ENCODE assay signal across 8 cellular contexts in the genomic region with DNA sequence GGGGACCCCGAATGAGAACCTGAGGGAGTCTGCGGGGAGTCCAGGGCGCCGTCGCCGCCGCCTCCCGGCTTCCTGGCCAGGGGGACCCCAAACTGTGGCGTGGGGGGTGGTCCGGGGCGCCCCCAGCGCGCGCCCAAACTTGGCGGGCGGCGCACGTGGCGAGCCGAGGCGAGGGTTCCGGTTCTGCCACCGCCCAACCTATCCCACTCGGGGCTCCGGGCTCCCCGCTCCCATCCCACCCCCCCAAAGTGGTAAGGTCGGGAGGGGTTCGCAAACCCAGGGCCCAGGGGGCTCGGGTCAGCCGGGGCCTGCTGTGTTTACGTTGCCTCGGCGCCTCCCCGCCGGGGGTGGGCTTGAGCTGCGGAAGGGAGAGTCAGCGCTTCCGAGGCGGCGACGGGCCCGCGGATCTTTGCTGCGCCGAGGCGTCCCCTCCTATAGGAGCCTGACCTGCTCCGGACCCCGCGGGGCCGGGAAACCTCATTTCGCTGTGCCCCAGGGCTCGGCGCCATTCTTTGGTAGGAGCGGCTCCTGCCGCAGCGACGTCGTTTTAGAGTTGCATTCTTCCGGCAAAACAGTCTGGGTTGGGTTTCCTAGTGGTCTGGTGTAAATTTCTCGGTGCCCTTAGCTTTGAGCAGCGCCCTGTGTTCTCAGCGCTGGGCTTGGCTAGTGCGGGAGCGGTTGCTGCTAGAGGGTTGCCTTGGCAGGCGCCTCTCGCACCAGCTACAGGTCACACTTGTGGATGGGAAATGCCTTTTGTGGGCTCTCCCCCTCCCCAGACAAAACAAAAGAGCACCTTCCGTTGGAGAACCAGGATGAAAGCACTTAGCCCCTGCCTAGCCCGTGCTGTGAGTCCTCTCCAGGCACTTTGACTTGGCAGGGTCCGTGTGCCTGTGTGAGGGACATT. TPM values are rescaled to one million over a fixed set of nuclear protein-coding genes. Genes with fewer than 3 reads are reported as not detected.
DNase-seq lines count a peak whose midpoint lies in the region; ATAC-seq and TF ChIP-seq lines count a peak whose summit lies in the region.

No MANE protein-coding gene starts in this region.

- peak; percentile 28 to 64 (median 50) for DNase-seq in CD4-positive, alpha-beta T cell
- DNase-seq in HL-60 (ENCODE audit: low read depth in 1 of 2, low spot score in 1 of 2) (peak in 1 of 2 experiments; percentile 38), dedifferentiated amniotic fluid mesenchymal stem cell (ENCODE audit: extremely low spot score) (peak; percentile 69), lower lobe of right lung (peak; percentile 79)
- peak; percentile 36 for DNase-seq in activated CD4-positive, alpha-beta T cell treated with anti-CD3 and anti-CD28 coated beads for 1 hour
- peak; percentile 36 for DNase-seq in stimulated activated CD8-positive, alpha-beta memory T cell treated with anti-CD3 and anti-CD28 coated beads, Interleukin-2, amount 100 ng/mL, for 48 hours (ENCODE audit: low read depth in 2 of 2)

- peaks cover 27% of the 10 kb centered on the region for H3K36me3 ChIP-seq in lower lobe of right lung

- peak overlapping the region; percentile 96 for H3K4me3 Mint-ChIP-seq in CD4-positive, alpha-beta T cell

- TF ChIP-seq CTCF in CD4-positive, alpha-beta T cell (IDR thresholded peaks at IDR 0.05), result no peak
- TF ChIP-seq CTCF in HL-60 (IDR thresholded peaks at IDR 0.05; ENCODE audit: insufficient read depth, low read length), result no peak
- TF ChIP-seq CTCF in lower lobe of right lung (IDR thresholded peaks at IDR 0.05), result no peak

- H3K4me3 ChIP-seq in HL-60 (replicated peaks; ENCODE audit: insufficient read depth, low read length) (peak overlapping the region; percentile 82), lower lobe of right lung (peak overlapping the region; percentile 95)

- CTCF ChIA-PET in CD4-positive, alpha-beta T cell (lab: Charles Lee), result interaction anchor here (1.1 kb wide), 1 partner anchor 164 kb away, joined by 3 read pairs; no protein-coding TSS in a partner anchor

- peaks cover 37% of the 10 kb centered on the region for H3K36me3 Mint-ChIP-seq in CD4-positive, alpha-beta T cell (ENCODE audit: low read depth)

- POLR2A ChIA-PET in CD4-positive, alpha-beta T cell (lab: Charles Lee), result interaction anchor here (0.8 to 2.6 kb wide), 4 partner anchors 25 to 140 kb away, joined by 3 to 11 read pairs (median 4); a partner anchor contains a TSS

- H3K27ac ChIP-seq in CD4-positive, alpha-beta T cell (ENCODE audit: low read depth, low read length), result peak overlapping the region; percentile 91
- H3K27ac ChIP-seq in HL-60 (replicated peaks) (peak overlapping the region; percentile 97), lower lobe of right lung (peak overlapping the region; percentile 97)

- ATAC-seq in CD4-positive, alpha-beta T cell (ENCODE audit: poor library complexity), result peak; percentile 27
- peak; percentile 36 to 48 for ATAC-seq in lower lobe of right lung
- no peak for ATAC-seq in HG03025 (IDR thresholded peaks at IDR 0.05; ENCODE audit: low FRiP score, unreplicated experiment)
- no peak for ATAC-seq in GM18873 (IDR thresholded peaks at IDR 0.05; ENCODE audit: low FRiP score, unreplicated experiment)

- H3K27me3 ChIP-seq in CD4-positive, alpha-beta T cell (ENCODE audit: control insufficient read depth, insufficient read depth, low read length), result no peaks in the 10 kb centered on the region
- H3K27me3 ChIP-seq in HL-60 (ENCODE audit: insufficient read depth, poor library complexity, severe bottlenecking) (no peaks in the 10 kb centered on the region), lower lobe of right lung (ENCODE audit: low read depth) (no peaks in the 10 kb centered on the region)

- intact Hi-C loops in CD4-positive, alpha-beta T cell (cut with DNase I, micrococcal nuclease), result loop anchor here (5.0 to 10.0 kb wide), 4 partner anchors 134 to 856 kb away; a partner anchor contains a TSS
- intact Hi-C loops in lower lobe of right lung (cut with DNase I), result no loop called here

- H3K9me3 ChIP-seq in CD4-positive, alpha-beta T cell (ENCODE audit: control insufficient read depth, low read length), result no peaks in the 10 kb centered on the region
- no peaks in the 10 kb centered on the region for H3K9me3 ChIP-seq in lower lobe of right lung

- no peaks in the 10 kb centered on the region for H3K9me3 Mint-ChIP-seq in CD4-positive, alpha-beta T cell

- H3K27me3 Mint-ChIP-seq in CD4-positive, alpha-beta T cell, result no peaks in the 10 kb centered on the region

- peaks cover 53% of the 10 kb centered on the region for H3K4me1 Mint-ChIP-seq in CD4-positive, alpha-beta T cell (ENCODE audit: low read depth)

- H3K4me1 ChIP-seq in lower lobe of right lung, result peaks cover 56% of the 10 kb centered on the region

- peak overlapping the region; percentile 97 for H3K27ac Mint-ChIP-seq in CD4-positive, alpha-beta T cell

RNA-seq across cellular contexts. Expression of a gene that starts 1.2 kb away (rescaled TPM):
- 100 to 1,000 TPM; 128 to 133 TPM for total RNA-seq in CD4-positive, alpha-beta T cell
- total RNA-seq in lower lobe of right lung, result 89.4 TPM

RNA-seq across cellular contexts. Expression of a gene that starts 7.2 kb away (rescaled TPM):
- 10 to 100 TPM; 11.0 to 13.0 TPM for total RNA-seq in CD4-positive, alpha-beta T cell
- total RNA-seq in lower lobe of right lung, result 7.8 TPM

RNA-seq across cellular contexts. Expression of a gene that starts 24.8 kb away (rescaled TPM):
- total RNA-seq in CD4-positive, alpha-beta T cell, result 10 to 100 TPM; 40.0 to 42.6 TPM
- 76.7 TPM for total RNA-seq in lower lobe of right lung

RNA-seq across cellular contexts. Expression of a gene that starts 29.6 kb away (rescaled TPM):
- 1,000 to 10,000 TPM; 2,193 to 2,200 TPM for total RNA-seq in CD4-positive, alpha-beta T cell
- total RNA-seq in lower lobe of right lung, result 854 TPM

RNA-seq across cellular contexts. Expression of a gene that starts 41.4 kb away (rescaled TPM):
- total RNA-seq in CD4-positive, alpha-beta T cell, result under 1 TPM; 0.20 to 0.30 TPM
- total RNA-seq in lower lobe of right lung, result 0.12 TPM

Comparison
In these comparisons a context has a peak if more than half of its experiments do, and no peak if none do; other contexts are left out.
1. ATAC-seq: peak in CD4-positive, alpha-beta T cell (single experiment) and lower lobe of right lung (2 of 2); none in HG03025 (single experiment) and GM18873 (single experiment).
2. Peak in every context shown above with its lines, with median percentiles within 50 percentile points of each other: H3K27ac ChIP-seq.